Comparison of ENCODE assay signal across 1 cellular context in the genomic region with DNA sequence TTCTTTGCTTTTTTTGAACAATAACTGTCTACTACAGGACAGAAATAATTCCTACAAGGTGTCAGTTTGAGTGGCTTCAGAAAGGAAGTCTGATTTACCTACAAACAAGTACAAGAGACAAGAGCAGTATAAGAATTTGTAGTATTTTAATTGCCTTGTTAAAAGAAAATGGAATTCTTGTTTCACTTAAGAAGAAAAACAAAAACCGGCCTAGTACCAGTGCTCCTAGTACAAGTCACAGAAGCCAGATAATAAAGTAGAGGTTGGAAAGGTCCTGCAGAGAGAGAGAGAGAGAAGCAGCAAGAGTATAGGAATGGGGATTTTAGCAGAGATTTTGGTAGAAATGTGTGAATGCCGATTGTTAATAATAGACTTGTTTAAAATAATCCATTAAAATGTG.
TF ChIP-seq lines count a peak whose summit lies in the region.

No MANE protein-coding gene starts in this region.

TF ChIP-seq in SK-N-SH, 30 proteins besides CTCF, POLR2A, EP300 and RAD21 (continued from another document):
- TF ChIP-seq, protein P1, sequence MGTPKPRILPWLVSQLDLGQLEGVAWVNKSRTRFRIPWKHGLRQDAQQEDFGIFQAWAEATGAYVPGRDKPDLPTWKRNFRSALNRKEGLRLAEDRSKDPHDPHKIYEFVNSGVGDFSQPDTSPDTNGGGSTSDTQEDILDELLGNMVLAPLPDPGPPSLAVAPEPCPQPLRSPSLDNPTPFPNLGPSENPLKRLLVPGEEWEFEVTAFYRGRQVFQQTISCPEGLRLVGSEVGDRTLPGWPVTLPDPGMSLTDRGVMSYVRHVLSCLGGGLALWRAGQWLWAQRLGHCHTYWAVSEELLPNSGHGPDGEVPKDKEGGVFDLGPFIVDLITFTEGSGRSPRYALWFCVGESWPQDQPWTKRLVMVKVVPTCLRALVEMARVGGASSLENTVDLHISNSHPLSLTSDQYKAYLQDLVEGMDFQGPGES (IDR thresholded peaks at IDR 0.05; ENCODE audit: low read depth, low read length): no peak
- TF ChIP-seq FOXM1 (IDR thresholded peaks at IDR 0.05; ENCODE audit: low read depth) (no peak), NFIC (IDR thresholded peaks at IDR 0.05; ENCODE audit: borderline replicate concordance) (no peak), RCOR1 (IDR thresholded peaks at IDR 0.05; ENCODE audit: low read length) (no peak), SMC3 (IDR thresholded peaks at IDR 0.05; ENCODE audit: low read depth, low read length) (no peak), JUND (IDR thresholded peaks at IDR 0.05) (no peak), EZH2phosphoT487 (IDR thresholded peaks at IDR 0.05; ENCODE audit: borderline replicate concordance, low read depth) (no peak), FOSL2 (IDR thresholded peaks at IDR 0.05; ENCODE audit: borderline replicate concordance, low read depth) (no peak), CHD2 (IDR thresholded peaks at IDR 0.05; ENCODE audit: low read length, partially characterized antibody) (no peak), GATA2 (CRISPR knock-in tag; IDR thresholded peaks at IDR 0.05) (no peak), TEAD4 (IDR thresholded peaks at IDR 0.05; ENCODE audit: borderline replicate concordance, insufficient read depth) (no peak), MXI1 (IDR thresholded peaks at IDR 0.05; ENCODE audit: low read depth, low read length) (no peak), ELF1 (IDR thresholded peaks at IDR 0.05) (no peak), TAF1 (IDR thresholded peaks at IDR 0.05; ENCODE audit: borderline replicate concordance, low read depth, low read length) (no peak)
- TF ChIP-seq, protein P2, sequence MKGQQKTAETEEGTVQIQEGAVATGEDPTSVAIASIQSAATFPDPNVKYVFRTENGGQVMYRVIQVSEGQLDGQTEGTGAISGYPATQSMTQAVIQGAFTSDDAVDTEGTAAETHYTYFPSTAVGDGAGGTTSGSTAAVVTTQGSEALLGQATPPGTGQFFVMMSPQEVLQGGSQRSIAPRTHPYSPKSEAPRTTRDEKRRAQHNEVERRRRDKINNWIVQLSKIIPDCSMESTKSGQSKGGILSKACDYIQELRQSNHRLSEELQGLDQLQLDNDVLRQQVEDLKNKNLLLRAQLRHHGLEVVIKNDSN (IDR thresholded peaks at IDR 0.05; ENCODE audit: borderline replicate concordance, low read depth): no peak
